9 cellular contexts compared by ENCODE assay signal in genomic region chr17:17004997-17005614, GRCh38. TPM values are rescaled to one million over a fixed set of nuclear protein-coding genes. Genes with fewer than 3 reads are reported as not detected.
"Had no signal": no experiment of that assay in that cellular context is flagged by ENCODE, and none has a peak within 500 bp of the region (broad histone marks: within the 10 kb centered on the region; RNA-seq: fewer than 3 reads in every experiment).

No MANE protein-coding gene starts in this region.

RNA-seq across cellular contexts. Expression of gene TNFRSF13B, which starts 33.2 kb away (rescaled TPM):
- total RNA-seq: cerebellum, dermis blood vessel endothelial cell, hepatocyte, kidney epithelial cell, ovary, progenitor cell of endocrine pancreas, right cardiac atrium, thyroid gland, vagina had no signal
- polyA plus RNA-seq: hepatocyte, right cardiac atrium had no signal
